Comparison of ENCODE assay signal across 19 cellular contexts in genomic region chr12:68227356-68227755, GRCh38. TPM values are rescaled to one million over a fixed set of nuclear protein-coding genes. Genes with fewer than 3 reads are reported as not detected.
DNase-seq lines count a peak whose midpoint lies in the region; ATAC-seq lines count a peak whose summit lies in the region.
"Had no signal": no experiment of that assay in that cellular context is flagged by ENCODE, and none has a peak within 500 bp of the region (broad histone marks: within the 10 kb centered on the region; RNA-seq: fewer than 3 reads in every experiment).

No MANE protein-coding gene starts in this region.

- H3K9ac ChIP-seq in rectal smooth muscle tissue (ENCODE audit: low read length), result no peak overlapping the region
- H3K9ac ChIP-seq: GM23248 had no signal

- no peaks in the 10 kb centered on the region for H3K9me3 ChIP-seq in aorta (ENCODE audit: control insufficient read depth, low read length)
- H3K9me3 ChIP-seq: BE2C, HAP-1 had no signal

- 64 to 83% methylated on average over 3 of the region's 3 CpGs for WGBS in aorta, 2 donors

- H3K27ac ChIP-seq in rectal smooth muscle tissue (ENCODE audit: low read depth, low read length), result peak overlapping the region; percentile 30
- no peak overlapping the region for H3K27ac ChIP-seq in aorta (ENCODE audit: low read depth in 1 of 2, low read length in 2 of 2)
- H3K27ac ChIP-seq: GM23248 had no signal

- H3K4me1 ChIP-seq in rectal smooth muscle tissue (ENCODE audit: control insufficient read depth, insufficient read depth, low read length) (peaks cover 15% of the 10 kb centered on the region), aorta (ENCODE audit: control insufficient read depth in 1 of 2, insufficient read depth in 2 of 2, low read length in 2 of 2) (no peaks in the 10 kb centered on the region)
- H3K4me1 ChIP-seq: BE2C had no signal

- H3K27me3 ChIP-seq in rectal smooth muscle tissue (ENCODE audit: control insufficient read depth, insufficient read depth, low read length) (no peaks in the 10 kb centered on the region), aorta (ENCODE audit: control insufficient read depth in 1 of 2, insufficient read depth in 2 of 2, low read length in 1 of 2) (no peaks in the 10 kb centered on the region)

- ATAC-seq in HG02763 (IDR thresholded peaks at IDR 0.05; ENCODE audit: unreplicated experiment) (no peak), aorta (ENCODE audit: low FRiP score) (no peak)
- ATAC-seq: GM12878, K562 had no signal

- H3K36me3 ChIP-seq in rectal smooth muscle tissue (ENCODE audit: control insufficient read depth, insufficient read depth, low read length) (no peaks in the 10 kb centered on the region), aorta (ENCODE audit: control insufficient read depth in 1 of 2, insufficient read depth in 2 of 2, low read length in 1 of 2) (no peaks in the 10 kb centered on the region)
- H3K36me3 ChIP-seq: BE2C, HAP-1 had no signal

- intact Hi-C loops in aorta (cut with DNase I), result no loop called here

- DNase-seq in M059J (ENCODE audit: low read depth) (peak; percentile 30), SW480 (ENCODE audit: low spot score) (peak; percentile 16), kidney tubule cell (ENCODE audit: low spot score) (no peak), aorta (no peak)
- DNase-seq: ACHN; BE2C; C1 segment of cervical spinal cord; CD4-positive, alpha-beta memory T cell; DND-41; EL; GM23248; IMR-90 had no signal

- no peak overlapping the region for H3K4me3 ChIP-seq in rectal smooth muscle tissue (ENCODE audit: low read length)
- H3K4me3 ChIP-seq in aorta (ENCODE audit: low read length in 2 of 2), result no peak overlapping the region
- H3K4me3 ChIP-seq: GM12878, GM23248, HAP-1, K562 had no signal

RNA-seq across cellular contexts. Expression of gene IL26, which starts 1.7 kb away (rescaled TPM):
- not detected in 2 replicates for total RNA-seq in M059J (2014; rRNA removed; shearing (Covaris generic))
- not detected for total RNA-seq in aorta
- not detected for polyA plus RNA-seq in aorta
- total RNA-seq: CD4-positive, alpha-beta memory T cell; G401; GM12878; GM23248; H4; IMR-90; K562 had no signal
- polyA plus RNA-seq: GM12878, GM23248, IMR-90, K562 had no signal

RNA-seq across cellular contexts. Expression of gene IL22, which starts 26.0 kb away (rescaled TPM):
- total RNA-seq in M059J (2014; rRNA removed; shearing (Covaris generic)), result not detected in 2 replicates
- not detected for total RNA-seq in aorta
- not detected for polyA plus RNA-seq in aorta
- total RNA-seq: CD4-positive, alpha-beta memory T cell; G401; GM12878; GM23248; H4; IMR-90; K562 had no signal
- polyA plus RNA-seq: GM12878, GM23248, IMR-90, K562 had no signal

Comparison
In these comparisons a context has a peak if more than half of its experiments do, and no peak if none do; other contexts are left out.
1. DNase-seq: peak in M059J (single experiment) and SW480 (single experiment); none in kidney tubule cell (single experiment) and aorta (0 of 2).